15 cellular contexts compared by ENCODE assay signal in genomic region chr1:169009666-169010065, GRCh38.
"Had no signal": no experiment of that assay in that cellular context is flagged by ENCODE, and none has a peak within 500 bp of the region (broad histone marks: within the 10 kb centered on the region; RNA-seq: fewer than 3 reads in every experiment).

No MANE protein-coding gene starts in this region.

- H3K27me3 ChIP-seq: esophagus squamous epithelium, transverse colon had no signal

- H3K4me3 ChIP-seq: cardiac muscle cell, esophagus squamous epithelium, lung, smooth muscle cell, transverse colon had no signal

- H3K4me2 ChIP-seq: smooth muscle cell had no signal

- H3K36me3 ChIP-seq: cardiac muscle cell, esophagus squamous epithelium, transverse colon, WERI-Rb-1 had no signal

- H3K27ac ChIP-seq: cardiac muscle cell, esophagus squamous epithelium, transverse colon, WERI-Rb-1 had no signal

- H3K4me1 ChIP-seq: esophagus squamous epithelium, transverse colon had no signal

- DNase-seq: activated CD4-positive, alpha-beta T cell treated with anti-CD3 and anti-CD28 coated beads for 36 hours; activated naive CD4-positive, alpha-beta T cell treated with anti-CD3 and anti-CD28 coated beads, Interleukin-2, amount 10 ng/mL, durations not matched to agents 7 days and 5 days; esophagus squamous epithelium; foreskin fibroblast; head of caudate nucleus; left colon; naive B cell; substantia nigra; T-helper 9 cell; transverse colon; WERI-Rb-1 had no signal

- ATAC-seq: activated CD4-positive, alpha-beta T cell treated with anti-CD3 and anti-CD28 coated beads for 36 hours; left colon; stimulated activated memory B cell treated with anti-CD40 and anti-IgM and Interleukin-4, amounts not matched to agents 10 μg/mL and 1 μg/mL and 100 μg/mL, for 72 hours had no signal
